Comparison of ENCODE assay signal across 8 cellular contexts in the genomic region with DNA sequence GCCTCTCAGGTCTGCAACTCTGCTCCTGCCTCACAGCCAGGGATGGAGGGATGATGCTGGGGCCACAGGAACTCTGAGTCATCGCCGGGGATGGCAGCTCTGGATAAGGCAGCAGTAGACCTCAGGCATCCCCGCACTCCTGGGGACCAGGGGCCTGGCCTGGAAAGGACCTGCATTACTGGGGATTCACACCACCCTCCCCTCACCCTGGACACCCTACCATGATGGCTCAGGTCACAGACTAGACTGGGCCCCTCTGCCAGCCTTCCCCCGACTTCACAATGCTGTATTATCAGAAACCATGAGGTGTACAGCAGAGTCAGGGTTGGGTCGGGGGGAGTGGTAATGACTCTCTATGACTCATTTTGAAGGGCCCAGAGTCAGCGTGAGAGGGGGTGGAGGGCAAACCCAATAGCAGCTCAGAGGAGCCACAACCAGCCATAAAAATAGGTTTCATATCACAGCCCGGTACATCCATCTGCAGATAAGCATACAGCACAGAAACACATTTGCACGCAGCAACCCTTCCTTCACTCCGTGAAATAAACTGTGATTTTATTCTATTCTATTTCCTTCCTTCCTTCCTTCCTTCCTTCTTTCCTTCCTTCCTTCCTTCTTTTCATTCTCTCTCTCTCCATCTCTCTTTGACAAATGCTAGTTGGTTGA. TPM values are rescaled to one million over a fixed set of nuclear protein-coding genes. Genes with fewer than 3 reads are reported as not detected.
DNase-seq lines count a peak whose midpoint lies in the region; ATAC-seq and TF ChIP-seq lines count a peak whose summit lies in the region.

No MANE protein-coding gene starts in this region.

- peak overlapping the region; percentile 83 for H3K27ac Mint-ChIP-seq in activated CD4-positive, alpha-beta memory T cell treated with anti-CD3 and anti-CD28 coated beads, Interleukin-2, amount 10 ng/mL, durations not matched to agents 7 days and 5 days
- peak overlapping the region; percentile 5 for H3K27ac Mint-ChIP-seq in type B pancreatic cell

- ATAC-seq in HG02852 (IDR thresholded peaks at IDR 0.05; ENCODE audit: unreplicated experiment) = peak; percentile 97

- no peak for TF ChIP-seq CTCF in type B pancreatic cell (conservative IDR thresholded peaks at IDR 0.05)

- H3K36me3 Mint-ChIP-seq in activated CD4-positive, alpha-beta memory T cell treated with anti-CD3 and anti-CD28 coated beads, Interleukin-2, amount 10 ng/mL, durations not matched to agents 7 days and 5 days (ENCODE audit: low read depth) = peaks cover 21% of the 10 kb centered on the region
- H3K36me3 Mint-ChIP-seq in type B pancreatic cell = no peaks in the 10 kb centered on the region

- peaks cover 2% of the 10 kb centered on the region for H3K27me3 Mint-ChIP-seq in activated CD4-positive, alpha-beta memory T cell treated with anti-CD3 and anti-CD28 coated beads, Interleukin-2, amount 10 ng/mL, durations not matched to agents 7 days and 5 days
- H3K27me3 Mint-ChIP-seq in type B pancreatic cell = peaks cover 15% of the 10 kb centered on the region

- DNase-seq in AG08395 (ENCODE audit: low spot score) = peak; percentile 33
- DNase-seq in activated CD4-positive, alpha-beta memory T cell treated with anti-CD3 and anti-CD28 coated beads, Interleukin-2, amount 10 ng/mL, durations not matched to agents 7 days and 5 days = peak; percentile 82
- DNase-seq in hepatic stellate cell (ENCODE audit: low spot score) = peak; percentile 42
- DNase-seq in type B pancreatic cell (ENCODE audit: extremely low spot score, unreplicated experiment) = no peak
- DNase-seq in GF-D8 (lab: John Stamatoyannopoulos, UW) = no peak
- no peak for DNase-seq in effector CD8-positive, alpha-beta T cell (lab: John Stamatoyannopoulos, UW)
- no peak for DNase-seq in NCI-H1930 (lab: John Stamatoyannopoulos, UW)

- H3K4me1 Mint-ChIP-seq in activated CD4-positive, alpha-beta memory T cell treated with anti-CD3 and anti-CD28 coated beads, Interleukin-2, amount 10 ng/mL, durations not matched to agents 7 days and 5 days = peaks cover 51% of the 10 kb centered on the region
- peaks cover 5% of the 10 kb centered on the region for H3K4me1 Mint-ChIP-seq in type B pancreatic cell (ENCODE audit: unreplicated experiment)

- H3K4me3 Mint-ChIP-seq in activated CD4-positive, alpha-beta memory T cell treated with anti-CD3 and anti-CD28 coated beads, Interleukin-2, amount 10 ng/mL, durations not matched to agents 7 days and 5 days = peak overlapping the region; percentile 11
- no peak overlapping the region for H3K4me3 Mint-ChIP-seq in type B pancreatic cell

- POLR2A ChIA-PET in activated CD4-positive, alpha-beta memory T cell treated with anti-CD3 and anti-CD28 coated beads, Interleukin-2, amount 10 ng/mL, durations not matched to agents 7 days and 5 days (lab: Charles Lee) = interaction anchor here (1.0 to 1.8 kb wide), 5 partner anchors 11 to 237 kb away, joined by 3 to 29 read pairs (median 4); no protein-coding TSS in a partner anchor

- H3K9me3 Mint-ChIP-seq in activated CD4-positive, alpha-beta memory T cell treated with anti-CD3 and anti-CD28 coated beads, Interleukin-2, amount 10 ng/mL, durations not matched to agents 7 days and 5 days = peaks cover 18% of the 10 kb centered on the region
- peaks cover 4% of the 10 kb centered on the region for H3K9me3 Mint-ChIP-seq in type B pancreatic cell

- CTCF ChIA-PET in activated CD4-positive, alpha-beta memory T cell treated with anti-CD3 and anti-CD28 coated beads, Interleukin-2, amount 10 ng/mL, durations not matched to agents 7 days and 5 days (lab: Charles Lee) = interaction anchor here (1.0 to 1.2 kb wide), 3 partner anchors 11 to 42 kb away, joined by 3 to 8 read pairs (median 3); no protein-coding TSS in a partner anchor

RNA-seq across cellular contexts. Expression of gene DYNLRB2, which starts 28.8 kb away (rescaled TPM):
- total RNA-seq in activated CD4-positive, alpha-beta memory T cell treated with anti-CD3 and anti-CD28 coated beads, Interleukin-2, amount 10 ng/mL, durations not matched to agents 7 days and 5 days = not detected
- total RNA-seq in type B pancreatic cell (ENCODE audit: low replicate concordance) = 2.3 and 4.3 TPM in 2 replicates

Comparison
In these comparisons a context has a peak if more than half of its experiments do, and no peak if none do; other contexts are left out.
1. DNase-seq: peak in AG08395 (single experiment), activated CD4-positive, alpha-beta memory T cell treated with anti-CD3 and anti-CD28 coated beads, Interleukin-2, amount 10 ng/mL, durations not matched to agents 7 days and 5 days (single experiment) and hepatic stellate cell (single experiment); none in type B pancreatic cell (single experiment), GF-D8 (single experiment), effector CD8-positive, alpha-beta T cell (single experiment) and NCI-H1930 (0 of 2).